8 cellular contexts compared by ENCODE assay signal in the genomic region with DNA sequence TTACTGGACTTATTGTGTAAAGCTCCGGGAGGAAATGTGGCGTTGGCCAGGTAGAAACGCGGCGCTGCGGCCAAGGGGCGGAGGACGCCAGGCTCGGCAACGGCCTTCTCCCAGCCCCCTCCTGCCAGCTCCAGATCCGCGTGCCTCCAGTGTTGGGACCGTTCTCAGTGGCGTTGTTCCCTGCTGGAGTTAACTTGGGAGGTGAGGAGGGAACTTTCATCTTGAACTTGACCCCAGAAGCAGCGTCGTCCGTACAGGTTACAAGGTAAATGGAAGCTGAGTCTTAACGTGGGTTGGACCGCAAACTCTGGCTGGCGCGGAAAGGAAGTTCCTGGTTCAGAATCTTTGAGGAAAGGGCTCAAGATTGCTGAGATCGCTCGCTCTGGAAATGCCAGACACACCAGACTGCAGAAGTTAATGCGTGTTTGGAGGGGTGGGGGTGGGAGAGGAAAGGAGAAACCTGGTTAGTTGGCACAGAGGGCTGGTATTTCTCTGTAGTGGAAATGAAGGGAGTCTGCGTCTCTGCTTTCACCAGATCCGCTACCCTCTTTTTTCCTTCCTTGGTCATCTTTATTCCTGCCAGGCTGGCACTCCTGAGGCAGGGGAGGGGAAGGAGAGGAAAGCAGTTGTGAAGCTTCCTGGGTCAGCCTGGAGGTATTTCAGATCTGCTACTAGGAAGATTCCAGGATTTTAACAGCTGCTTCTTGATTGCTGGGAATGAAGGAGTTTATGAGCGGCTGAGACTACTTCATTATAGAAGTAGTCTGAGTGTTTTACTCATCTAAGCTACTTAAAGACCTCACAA. TPM values are rescaled to one million over a fixed set of nuclear protein-coding genes. Genes with fewer than 3 reads are reported as not detected.
A peak's percentile ranks its signal among the peaks of the same experiment; 100 is the strongest.
DNase-seq lines count a peak whose midpoint lies in the region; ATAC-seq and TF ChIP-seq lines count a peak whose summit lies in the region.

No MANE protein-coding gene starts in this region.

- H3K9ac ChIP-seq in PC-3 (ENCODE audit: low read length) = peak overlapping the region; percentile 82

- intact Hi-C loops in PC-3 (cut with micrococcal nuclease) = loop anchor here (2.0 to 5.0 kb wide), 5 partner anchors 25 to 149 kb away; no protein-coding TSS in a partner anchor
- intact Hi-C loops in dorsolateral prefrontal cortex (cut with DNase I) = loop anchor here (2.0 to 10.0 kb wide), 7 partner anchors 29 to 742 kb away; a partner anchor contains a TSS
- intact Hi-C loops in lower lobe of right lung (cut with DNase I) = no loop called here

- TF ChIP-seq EP300 in suprapubic skin (IDR thresholded peaks at IDR 0.05) = no peak

- CTCF ChIA-PET in PC-3 (lab: Charles Lee) = interaction anchor here (0.6 to 1.5 kb wide), 3 partner anchors 58 to 149 kb away, joined by 3 read pairs; no protein-coding TSS in a partner anchor

- TF ChIP-seq CTCF in PC-3 (conservative IDR thresholded peaks at IDR 0.05; ENCODE audit: low read depth, low read length) = no peak
- peak in 1 of 56 donors; percentile 13 for TF ChIP-seq CTCF in dorsolateral prefrontal cortex (IDR thresholded peaks at IDR 0.05 in 54 of 56, conservative IDR thresholded peaks at IDR 0.05 in 2 of 56; ENCODE audit: low read depth in 1 of 56, partially characterized antibody in 56 of 56)
- TF ChIP-seq CTCF in lower lobe of right lung (IDR thresholded peaks at IDR 0.05) = no peak
- no peak for TF ChIP-seq CTCF in suprapubic skin (IDR thresholded peaks at IDR 0.05)

- H3K36me3 ChIP-seq in PC-3 (ENCODE audit: low read depth, low read length) (no peaks in the 10 kb centered on the region), lower lobe of right lung (no peaks in the 10 kb centered on the region), suprapubic skin (no peaks in the 10 kb centered on the region)

- H3K27ac ChIP-seq in PC-3 (ENCODE audit: low read length) = peak overlapping the region; percentile 48
- H3K27ac ChIP-seq in dorsolateral prefrontal cortex = peak overlapping the region in 54 of 59 donors; percentile 2 to 99 (median 96)
- H3K27ac ChIP-seq in lower lobe of right lung = peak overlapping the region; percentile 89
- H3K27ac ChIP-seq in suprapubic skin = peak overlapping the region; percentile 94

- ATAC-seq in PC-3 (peak; percentile 8; the same call in 1 of the 2 replicates), lower lobe of right lung (peak; percentile 9 to 39)

- H4K20me1 ChIP-seq in PC-3 (ENCODE audit: low read length) = peaks cover 4% of the 10 kb centered on the region; the same call in 1 of the 2 replicates

- no peak for TF ChIP-seq POLR2A in suprapubic skin (IDR thresholded peaks at IDR 0.05)

- H3F3A ChIP-seq in PC-3 (ENCODE audit: low read length, unreplicated experiment) = no peaks in the 10 kb centered on the region

- TSS peak; percentile 68 for BruUV-seq in PC-3 (replicated peaks; lab: Mats Ljungman, UMichigan)

- H3K4me1 ChIP-seq in PC-3 (ENCODE audit: insufficient read depth, low read length) = peaks cover 45% of the 10 kb centered on the region
- peaks cover 42% of the 10 kb centered on the region for H3K4me1 ChIP-seq in lower lobe of right lung
- peaks cover 58% of the 10 kb centered on the region for H3K4me1 ChIP-seq in suprapubic skin

- peaks cover 64% of the 10 kb centered on the region for H3K79me2 ChIP-seq in PC-3 (ENCODE audit: low read length)

- H3K9me2 ChIP-seq in PC-3 (replicated peaks; ENCODE audit: low read length) = no peaks in the 10 kb centered on the region

- H3K27me3 ChIP-seq in PC-3 (ENCODE audit: low read length) = no peaks in the 10 kb centered on the region
- no peaks in the 10 kb centered on the region for H3K27me3 ChIP-seq in dorsolateral prefrontal cortex
- H3K27me3 ChIP-seq in lower lobe of right lung (ENCODE audit: low read depth) = peaks cover 3% of the 10 kb centered on the region
- H3K27me3 ChIP-seq in suprapubic skin = no peaks in the 10 kb centered on the region

- POLR2A ChIA-PET in PC-3 (lab: Charles Lee; ENCODE audit: unreplicated experiment) = interaction anchor here (0.7 kb wide), 2 partner anchors 74 to 828 kb away, joined by 3 read pairs; a partner anchor contains a TSS

- no peaks in the 10 kb centered on the region for H3K9me3 ChIP-seq in PC-3 (ENCODE audit: low read length)
- no peaks in the 10 kb centered on the region for H3K9me3 ChIP-seq in lower lobe of right lung
- H3K9me3 ChIP-seq in suprapubic skin = no peaks in the 10 kb centered on the region

- DNase-seq in NCI-H2196 (lab: John Stamatoyannopoulos, UW; ENCODE audit: unreplicated experiment) (peak; percentile 36), NCI-H2196 treated with DMSO at 0.1 percent for 48 hours (lab: John Stamatoyannopoulos, UW; ENCODE audit: unreplicated experiment) (no peak), PC-3 (peak; percentile 48), dorsolateral prefrontal cortex (peak in 4 of 10 donors; percentile 25 to 55 (median 32)), lower lobe of right lung (peak; percentile 54), suprapubic skin (ENCODE audit: low spot score in 2 of 2) (peak in 1 of 2 donors; percentile 65), middle frontal gyrus (ENCODE audit: extremely low spot score, low spot score) (no peak), cerebellar nuclear complex (lab: John Stamatoyannopoulos, UW) (no peak)

- peak overlapping the region; percentile 77 for H3K4me3 ChIP-seq in PC-3 (ENCODE audit: low read length)
- H3K4me3 ChIP-seq in dorsolateral prefrontal cortex = peak overlapping the region; percentile 59 to 95 (median 85)
- peak overlapping the region; percentile 85 for H3K4me3 ChIP-seq in lower lobe of right lung
- H3K4me3 ChIP-seq in suprapubic skin = peak overlapping the region; percentile 97

- peak overlapping the region; percentile 98 for H3K4me2 ChIP-seq in PC-3 (ENCODE audit: low read length)

- peak overlapping the region; percentile 69 for H2AFZ ChIP-seq in PC-3 (ENCODE audit: low read length)

- WGBS in suprapubic skin = 1% methylated on average over 23 of the region's 27 CpGs

RNA-seq across cellular contexts. Expression of a gene that starts 1.5 kb away (rescaled TPM):
- total RNA-seq in PC-3 (2014; rRNA removed) (17.6 and 18.7 TPM in 2 replicates), dorsolateral prefrontal cortex (10 to 100 TPM; 11.9 to 68.3 (median 20.7) TPM), lower lobe of right lung (39.5 TPM), suprapubic skin (100 to 1,000 TPM in 2 of 4 donors, 10 to 100 TPM in 2; 57.6 to 260 (median 88.3) TPM)

Comparison
In these comparisons a context has a peak if more than half of its experiments do, and no peak if none do; other contexts are left out.
1. DNase-seq: peak in NCI-H2196 (single experiment), PC-3 (single experiment) and lower lobe of right lung (single experiment); none in NCI-H2196 treated with DMSO at 0.1 percent for 48 hours (single experiment), middle frontal gyrus (single experiment) and cerebellar nuclear complex (0 of 2).
2. Peak in every context shown above with its lines, with median percentiles within 50 percentile points of each other: H3K27ac ChIP-seq and H3K4me3 ChIP-seq.